In the genomic region with DNA sequence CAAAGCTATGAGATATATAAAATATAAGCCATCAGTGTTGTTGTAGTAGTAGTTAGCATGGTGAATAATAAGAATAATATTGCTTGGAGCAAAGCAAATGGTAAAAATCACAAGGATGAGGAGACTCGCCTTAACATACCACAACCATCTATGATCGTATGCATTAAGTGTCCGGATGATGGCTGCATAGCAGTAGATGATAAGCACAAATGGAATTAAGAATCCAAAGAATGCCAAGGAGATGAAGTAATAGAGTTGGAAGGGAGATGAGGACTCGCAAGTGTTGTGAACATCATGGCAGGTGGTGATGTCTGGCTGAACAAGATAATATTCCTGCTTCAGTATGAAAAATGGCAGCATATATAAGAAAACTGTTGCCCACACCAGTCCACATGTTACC, we compare ENCODE assay signal across 16 cellular contexts. TPM values are rescaled to one million over a fixed set of nuclear protein-coding genes. Genes with fewer than 3 reads are reported as not detected.
DNase-seq lines count a peak whose midpoint lies in the region; ATAC-seq lines count a peak whose summit lies in the region.
"Had no signal": no experiment of that assay in that cellular context is flagged by ENCODE, and none has a peak within 500 bp of the region (broad histone marks: within the 10 kb centered on the region; RNA-seq: fewer than 3 reads in every experiment).

No MANE protein-coding gene starts in this region.

- H3K4me1 ChIP-seq in skeletal muscle satellite cell (ENCODE audit: control insufficient read depth, insufficient read depth, low read length): peaks cover 42% of the 10 kb centered on the region

- DNase-seq in GM04503 (ENCODE audit: low read depth) (peak; percentile 24), T-helper 17 cell (no peak), fibroblast of peridontal ligament (ENCODE audit: extremely low read depth) (peak; percentile 61)
- DNase-seq: activated naive CD4-positive, alpha-beta T cell treated with anti-CD3 and anti-CD28 coated beads, Interleukin-2, amount 10 ng/mL, durations not matched to agents 7 days and 5 days; CD8-positive, alpha-beta memory T cell; effector CD8-positive, alpha-beta T cell; naive B cell; NCI-H1694; NCI-H510A; posterior cingulate gyrus; T1000 had no signal

- no peak for ATAC-seq in T-helper 17 cell
- ATAC-seq in GM21528 (IDR thresholded peaks at IDR 0.05; ENCODE audit: low FRiP score, unreplicated experiment): no peak
- no peak for ATAC-seq in HG03442 (IDR thresholded peaks at IDR 0.05; ENCODE audit: unreplicated experiment)
- no peak for ATAC-seq in GM18873 (IDR thresholded peaks at IDR 0.05; ENCODE audit: low FRiP score, unreplicated experiment)

- H3K27me3 ChIP-seq in skeletal muscle satellite cell (ENCODE audit: control insufficient read depth, insufficient read depth, low read length): no peaks in the 10 kb centered on the region

- H3K27ac Mint-ChIP-seq in T-helper 17 cell: peak overlapping the region; percentile 16
- H3K27ac Mint-ChIP-seq: activated naive CD4-positive, alpha-beta T cell treated with anti-CD3 and anti-CD28 coated beads, Interleukin-2, amount 10 ng/mL, durations not matched to agents 7 days and 5 days; naive B cell had no signal

- no peak overlapping the region for H3K4me3 ChIP-seq in skeletal muscle satellite cell (ENCODE audit: low read length)
- H3K4me3 ChIP-seq: thoracic aorta had no signal

- H3K27me3 Mint-ChIP-seq in T-helper 17 cell: no peaks in the 10 kb centered on the region
- H3K27me3 Mint-ChIP-seq: activated naive CD4-positive, alpha-beta T cell treated with anti-CD3 and anti-CD28 coated beads, Interleukin-2, amount 10 ng/mL, durations not matched to agents 7 days and 5 days; CD8-positive, alpha-beta memory T cell; naive B cell had no signal

- peaks cover 7% of the 10 kb centered on the region for H3K36me3 ChIP-seq in skeletal muscle satellite cell (ENCODE audit: insufficient read depth, low read length)
- H3K36me3 ChIP-seq: thoracic aorta had no signal

- H3K4me3 Mint-ChIP-seq in T-helper 17 cell: no peak overlapping the region
- H3K4me3 Mint-ChIP-seq: activated naive CD4-positive, alpha-beta T cell treated with anti-CD3 and anti-CD28 coated beads, Interleukin-2, amount 10 ng/mL, durations not matched to agents 7 days and 5 days; CD8-positive, alpha-beta memory T cell; naive B cell had no signal

- H3K9me3 ChIP-seq in T-helper 17 cell (ENCODE audit: control insufficient read depth, low read length, poor library complexity, severe bottlenecking) (no peaks in the 10 kb centered on the region), skeletal muscle satellite cell (replicated peaks; ENCODE audit: low read length) (no peaks in the 10 kb centered on the region)
- H3K9me3 ChIP-seq: thoracic aorta had no signal

- peak overlapping the region; percentile 47 for H3K9ac ChIP-seq in skeletal muscle satellite cell (ENCODE audit: low read depth, low read length)

- H3K36me3 Mint-ChIP-seq in T-helper 17 cell (ENCODE audit: low read depth): peaks cover 21% of the 10 kb centered on the region

- H3K4me2 ChIP-seq in skeletal muscle satellite cell (ENCODE audit: low read length): peak overlapping the region; percentile 40

- peaks cover 31% of the 10 kb centered on the region for H3K4me1 Mint-ChIP-seq in T-helper 17 cell
- H3K4me1 Mint-ChIP-seq: activated naive CD4-positive, alpha-beta T cell treated with anti-CD3 and anti-CD28 coated beads, Interleukin-2, amount 10 ng/mL, durations not matched to agents 7 days and 5 days; naive B cell had no signal

RNA-seq across cellular contexts. Expression of a gene that starts 5.5 kb away (rescaled TPM):
- total RNA-seq in T-helper 17 cell: not detected
- total RNA-seq in skeletal muscle satellite cell (2012; rRNA removed): 0.51 and 0.66 TPM in 2 replicates

Comparison
In these comparisons a context has a peak if more than half of its experiments do, and no peak if none do; other contexts are left out.
1. DNase-seq: peak in GM04503 (single experiment) and fibroblast of peridontal ligament (single experiment); none in T-helper 17 cell (0 of 3).